ENCODE assay signal across 18 cellular contexts in the genomic region with DNA sequence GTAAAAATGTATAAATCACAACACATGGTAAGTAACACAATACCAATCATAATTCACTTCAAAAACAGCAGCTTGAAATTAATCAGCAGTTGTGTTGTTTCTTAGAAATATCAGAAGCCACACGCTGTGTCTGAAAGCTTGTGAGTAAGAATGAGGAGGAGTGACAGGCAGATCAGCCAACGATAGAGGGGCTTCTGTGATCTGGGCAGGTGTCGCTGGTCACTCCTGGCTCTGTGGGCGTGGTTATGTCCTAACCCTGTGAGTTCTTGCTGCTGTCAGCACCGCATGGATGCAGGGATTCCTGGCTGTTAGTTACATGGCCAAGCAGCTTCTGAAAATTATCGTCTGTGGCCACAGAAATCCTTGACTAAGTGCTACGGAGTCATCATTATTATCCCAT.
DNase-seq lines count a peak whose midpoint lies in the region; ATAC-seq and TF ChIP-seq lines count a peak whose summit lies in the region.
"Had no signal": no experiment of that assay in that cellular context is flagged by ENCODE, and none has a peak within 500 bp of the region (broad histone marks: within the 10 kb centered on the region; RNA-seq: fewer than 3 reads in every experiment).

No MANE protein-coding gene starts in this region.

- RAD21 ChIA-PET in HCT116 (lab: Charles Lee; ENCODE audit: low non-redundant PET in 1 of 2, low total read pairs in 2 of 2, uncharacterized antibody in 2 of 2, unreplicated experiment in 2 of 2), result interaction anchor here in 1 of 2 experiments (0.7 kb wide), 1 partner anchor 165 kb away, joined by 4 read pairs; no protein-coding TSS in a partner anchor

- no peaks in the 10 kb centered on the region for H3K36me3 Mint-ChIP-seq in activated CD4-positive, alpha-beta memory T cell treated with anti-CD3 and anti-CD28 coated beads for 36 hours
- H3K36me3 Mint-ChIP-seq in activated CD4-positive, alpha-beta memory T cell treated with anti-CD3 and anti-CD28 coated beads, Interleukin-2, amount 10 ng/mL, durations not matched to agents 7 days and 5 days (ENCODE audit: low read depth), result no peaks in the 10 kb centered on the region
- no peaks in the 10 kb centered on the region for H3K36me3 Mint-ChIP-seq in T-helper 2 cell treated with Interferon-gamma antibody and Interleukin-4, amounts not matched to agents 5 μg/mL and 100 μg/mL, for 36 hours (ENCODE audit: low read depth)
- H3K36me3 Mint-ChIP-seq: activated naive CD4-positive, alpha-beta T cell treated with anti-CD3 and anti-CD28 coated beads, Interleukin-2, amount 10 ng/mL, durations not matched to agents 7 days and 5 days; mesothelial cell of epicardium had no signal

- no peak for TF ChIP-seq POLR2A in HCT116 (IDR thresholded peaks at IDR 0.05; ENCODE audit: borderline replicate concordance, extremely low read depth, insufficient read depth, insufficient read length)

- POLR2A ChIA-PET in activated CD4-positive, alpha-beta memory T cell treated with anti-CD3 and anti-CD28 coated beads for 36 hours (lab: Charles Lee), result no interaction called here
- POLR2A ChIA-PET in activated CD4-positive, alpha-beta memory T cell treated with anti-CD3 and anti-CD28 coated beads, Interleukin-2, amount 10 ng/mL, durations not matched to agents 7 days and 5 days (lab: Charles Lee), result no interaction called here
- POLR2A ChIA-PET in HCT116 (lab: Charles Lee), result no interaction called here

- no peaks in the 10 kb centered on the region for H3K9me3 ChIP-seq in HCT116 (ENCODE audit: control insufficient read depth in 1 of 2, insufficient read depth in 1 of 2, low read depth in 1 of 2, low read length in 2 of 2)
- no peaks in the 10 kb centered on the region for H3K9me3 ChIP-seq in osteoblast (ENCODE audit: low read depth, low read length)
- H3K9me3 ChIP-seq: MG63, Peyer's patch, spleen had no signal

- H3K79me2 ChIP-seq in HCT116 (ENCODE audit: insufficient read depth, low read length) (no peaks in the 10 kb centered on the region), osteoblast (ENCODE audit: insufficient read depth, low read length) (peaks cover 2% of the 10 kb centered on the region)

- H3K9me2 ChIP-seq in HCT116 (ENCODE audit: insufficient read depth), result no peaks in the 10 kb centered on the region

- H4K20me1 ChIP-seq in HCT116 (ENCODE audit: insufficient read depth), result no peaks in the 10 kb centered on the region
- H4K20me1 ChIP-seq in osteoblast (ENCODE audit: insufficient read depth, low read length), result peaks cover 3% of the 10 kb centered on the region

- H2AFZ ChIP-seq in HCT116 (ENCODE audit: low read depth, low read length, poor library complexity, severe bottlenecking), result no peak overlapping the region
- H2AFZ ChIP-seq in osteoblast (ENCODE audit: low read length), result no peak overlapping the region

- H3K27me3 ChIP-seq in HCT116 (ENCODE audit: insufficient read depth, low read length) (no peaks in the 10 kb centered on the region), osteoblast (ENCODE audit: insufficient read depth, low read length) (no peaks in the 10 kb centered on the region)
- H3K27me3 ChIP-seq: MG63, Peyer's patch, spleen had no signal

- no peak overlapping the region for H3K4me3 Mint-ChIP-seq in activated CD4-positive, alpha-beta memory T cell treated with anti-CD3 and anti-CD28 coated beads for 36 hours
- no peak overlapping the region for H3K4me3 Mint-ChIP-seq in activated CD4-positive, alpha-beta memory T cell treated with anti-CD3 and anti-CD28 coated beads, Interleukin-2, amount 10 ng/mL, durations not matched to agents 7 days and 5 days
- no peak overlapping the region for H3K4me3 Mint-ChIP-seq in T-helper 2 cell treated with Interferon-gamma antibody and Interleukin-4, amounts not matched to agents 5 μg/mL and 100 μg/mL, for 36 hours
- H3K4me3 Mint-ChIP-seq: activated CD4-positive, alpha-beta T cell treated with anti-CD3 and anti-CD28 coated beads, Interleukin-2, amount 10 ng/mL, durations not matched to agents 24 days and 14 days; activated naive CD4-positive, alpha-beta T cell treated with anti-CD3 and anti-CD28 coated beads, Interleukin-2, amount 10 ng/mL, durations not matched to agents 7 days and 5 days; immature natural killer cell; mesothelial cell of epicardium had no signal

- no peaks in the 10 kb centered on the region for H3K9me3 Mint-ChIP-seq in activated CD4-positive, alpha-beta memory T cell treated with anti-CD3 and anti-CD28 coated beads for 36 hours
- H3K9me3 Mint-ChIP-seq in activated CD4-positive, alpha-beta memory T cell treated with anti-CD3 and anti-CD28 coated beads, Interleukin-2, amount 10 ng/mL, durations not matched to agents 7 days and 5 days, result no peaks in the 10 kb centered on the region
- no peaks in the 10 kb centered on the region for H3K9me3 Mint-ChIP-seq in T-helper 2 cell treated with Interferon-gamma antibody and Interleukin-4, amounts not matched to agents 5 μg/mL and 100 μg/mL, for 36 hours
- H3K9me3 Mint-ChIP-seq: activated CD4-positive, alpha-beta T cell treated with anti-CD3 and anti-CD28 coated beads, Interleukin-2, amount 10 ng/mL, durations not matched to agents 24 days and 14 days; activated naive CD4-positive, alpha-beta T cell treated with anti-CD3 and anti-CD28 coated beads, Interleukin-2, amount 10 ng/mL, durations not matched to agents 7 days and 5 days; immature natural killer cell; mesothelial cell of epicardium had no signal

- H3K4me1 ChIP-seq in HCT116 (ENCODE audit: control insufficient read depth in 1 of 2, insufficient read depth in 2 of 2, low read length in 2 of 2) (peaks cover 20 to 57% of the 10 kb centered on the region in 2 experiments), osteoblast (ENCODE audit: insufficient read depth, low read length) (peaks cover 12% of the 10 kb centered on the region)
- H3K4me1 ChIP-seq: Peyer's patch had no signal

- H3K4me3 ChIP-seq in HCT116 (replicated peaks in 1 of 2; ENCODE audit: low read depth in 1 of 2, low read length in 2 of 2) (no peak overlapping the region), osteoblast (ENCODE audit: insufficient read depth, low read length) (no peak overlapping the region)
- H3K4me3 ChIP-seq: MG63, Peyer's patch, spleen had no signal

- H3K27ac Mint-ChIP-seq in activated CD4-positive, alpha-beta memory T cell treated with anti-CD3 and anti-CD28 coated beads for 36 hours, result no peak overlapping the region
- no peak overlapping the region for H3K27ac Mint-ChIP-seq in activated CD4-positive, alpha-beta memory T cell treated with anti-CD3 and anti-CD28 coated beads, Interleukin-2, amount 10 ng/mL, durations not matched to agents 7 days and 5 days
- H3K27ac Mint-ChIP-seq in T-helper 2 cell treated with Interferon-gamma antibody and Interleukin-4, amounts not matched to agents 5 μg/mL and 100 μg/mL, for 36 hours, result no peak overlapping the region
- H3K27ac Mint-ChIP-seq: mesothelial cell of epicardium had no signal

- H3K27me3 Mint-ChIP-seq in activated CD4-positive, alpha-beta memory T cell treated with anti-CD3 and anti-CD28 coated beads for 36 hours, result no peaks in the 10 kb centered on the region
- no peaks in the 10 kb centered on the region for H3K27me3 Mint-ChIP-seq in activated CD4-positive, alpha-beta memory T cell treated with anti-CD3 and anti-CD28 coated beads, Interleukin-2, amount 10 ng/mL, durations not matched to agents 7 days and 5 days
- no peaks in the 10 kb centered on the region for H3K27me3 Mint-ChIP-seq in T-helper 2 cell treated with Interferon-gamma antibody and Interleukin-4, amounts not matched to agents 5 μg/mL and 100 μg/mL, for 36 hours (ENCODE audit: low read depth)
- H3K27me3 Mint-ChIP-seq: activated CD4-positive, alpha-beta T cell treated with anti-CD3 and anti-CD28 coated beads, Interleukin-2, amount 10 ng/mL, durations not matched to agents 24 days and 14 days; activated naive CD4-positive, alpha-beta T cell treated with anti-CD3 and anti-CD28 coated beads, Interleukin-2, amount 10 ng/mL, durations not matched to agents 7 days and 5 days had no signal

- peaks cover 11% of the 10 kb centered on the region for H3K4me1 Mint-ChIP-seq in activated CD4-positive, alpha-beta memory T cell treated with anti-CD3 and anti-CD28 coated beads for 36 hours (ENCODE audit: low read depth)
- peaks cover 20% of the 10 kb centered on the region for H3K4me1 Mint-ChIP-seq in activated CD4-positive, alpha-beta memory T cell treated with anti-CD3 and anti-CD28 coated beads, Interleukin-2, amount 10 ng/mL, durations not matched to agents 7 days and 5 days
- peaks cover 13% of the 10 kb centered on the region for H3K4me1 Mint-ChIP-seq in T-helper 2 cell treated with Interferon-gamma antibody and Interleukin-4, amounts not matched to agents 5 μg/mL and 100 μg/mL, for 36 hours (ENCODE audit: low read depth)
- H3K4me1 Mint-ChIP-seq: mesothelial cell of epicardium had no signal

- H3K9ac ChIP-seq in HCT116 (ENCODE audit: low read length), result no peak overlapping the region

- H3K36me3 ChIP-seq in HCT116 (ENCODE audit: control insufficient read depth in 1 of 2, insufficient read depth in 2 of 2, low read length in 2 of 2) (no peaks in the 10 kb centered on the region), osteoblast (ENCODE audit: insufficient read depth, low read length) (no peaks in the 10 kb centered on the region)
- H3K36me3 ChIP-seq: MG63, Peyer's patch, spleen had no signal

- no peak overlapping the region for H3K4me2 ChIP-seq in HCT116 (ENCODE audit: low read length)
- no peak overlapping the region for H3K4me2 ChIP-seq in osteoblast (ENCODE audit: insufficient read depth, low read length)

- no peak for TF ChIP-seq RAD21 in HCT116 (IDR thresholded peaks at IDR 0.05; ENCODE audit: low read depth)

- BruUV-seq in HCT116 (replicated peaks; lab: Mats Ljungman, UMichigan), result no TSS peak

- ATAC-seq in HCT116 (peak; percentile 58; the same call in 1 of the 2 replicates), GM21619 (IDR thresholded peaks at IDR 0.05; ENCODE audit: unreplicated experiment) (no peak)

- H3K27ac ChIP-seq in HCT116 (ENCODE audit: low read depth, low read length), result no peak overlapping the region
- H3K27ac ChIP-seq in osteoblast (ENCODE audit: low read depth, low read length), result no peak overlapping the region
- H3K27ac ChIP-seq: Peyer's patch, spleen had no signal

- DNase-seq in activated CD4-positive, alpha-beta memory T cell treated with anti-CD3 and anti-CD28 coated beads for 36 hours, result peak; percentile 52
- DNase-seq in activated CD4-positive, alpha-beta memory T cell treated with anti-CD3 and anti-CD28 coated beads, Interleukin-2, amount 10 ng/mL, durations not matched to agents 7 days and 5 days, result no peak
- DNase-seq in HCT116 (ENCODE audit: low read depth, low spot score) (no peak), left kidney (ENCODE audit: low read depth, low spot score) (peak; percentile 84), ureter (ENCODE audit: low spot score) (no peak), osteoblast (ENCODE audit: insufficient read length, low spot score, missing footprints) (no peak)
- peak; percentile 17 for DNase-seq in T-helper 2 cell treated with Interferon-gamma antibody and Interleukin-4, amounts not matched to agents 5 μg/mL and 100 μg/mL, for 36 hours (ENCODE audit: low spot score)
- DNase-seq: activated CD4-positive, alpha-beta T cell treated with anti-CD3 and anti-CD28 coated beads, Interleukin-2, amount 10 ng/mL, durations not matched to agents 24 days and 14 days; activated naive CD4-positive, alpha-beta T cell treated with anti-CD3 and anti-CD28 coated beads, Interleukin-2, amount 10 ng/mL, durations not matched to agents 7 days and 5 days; effector memory CD4-positive, alpha-beta T cell; foreskin fibroblast; MG63; nucleus accumbens; Peyer's patch; spleen had no signal

- CTCF ChIA-PET in activated CD4-positive, alpha-beta memory T cell treated with anti-CD3 and anti-CD28 coated beads for 36 hours (lab: Charles Lee), result interaction anchor here (1.5 kb wide), 1 partner anchor 9 kb away, joined by 3 read pairs; no protein-coding TSS in a partner anchor
- CTCF ChIA-PET in activated CD4-positive, alpha-beta memory T cell treated with anti-CD3 and anti-CD28 coated beads, Interleukin-2, amount 10 ng/mL, durations not matched to agents 7 days and 5 days (lab: Charles Lee), result interaction anchor here (0.7 to 1.2 kb wide), 3 partner anchors 182 to 206 kb away, joined by 4 to 7 read pairs (median 4); no protein-coding TSS in a partner anchor
- CTCF ChIA-PET in HCT116 (lab: Charles Lee), result interaction anchor here (1.5 kb wide), 1 partner anchor 199 kb away, joined by 3 read pairs; no protein-coding TSS in a partner anchor

- TF ChIP-seq CTCF in HCT116 (IDR thresholded peaks at IDR 0.05 in 2 of 3, conservative IDR thresholded peaks at IDR 0.05 in 1 of 3; ENCODE audit: borderline replicate concordance in 1 of 3, insufficient read depth in 1 of 3, low read depth in 2 of 3, low read length in 2 of 3) (no peak), osteoblast (IDR thresholded peaks at IDR 0.05; ENCODE audit: extremely low read depth, low read depth, low read length) (no peak)

- intact Hi-C loops in activated CD4-positive, alpha-beta memory T cell treated with anti-CD3 and anti-CD28 coated beads for 36 hours (cut with micrococcal nuclease), result no loop called here
- intact Hi-C loops in HCT116 (cut with micrococcal nuclease), result no loop called here

Comparison
In these comparisons a context has a peak if more than half of its experiments do, and no peak if none do; other contexts are left out.
1. DNase-seq: peak in activated CD4-positive, alpha-beta memory T cell treated with anti-CD3 and anti-CD28 coated beads for 36 hours (single experiment), T-helper 2 cell treated with Interferon-gamma antibody and Interleukin-4, amounts not matched to agents 5 μg/mL and 100 μg/mL, for 36 hours (single experiment) and left kidney (single experiment); none in activated CD4-positive, alpha-beta memory T cell treated with anti-CD3 and anti-CD28 coated beads, Interleukin-2, amount 10 ng/mL, durations not matched to agents 7 days and 5 days (single experiment), HCT116 (single experiment), ureter (single experiment) and osteoblast (single experiment).